8 cellular contexts compared by ENCODE assay signal in the genomic region with DNA sequence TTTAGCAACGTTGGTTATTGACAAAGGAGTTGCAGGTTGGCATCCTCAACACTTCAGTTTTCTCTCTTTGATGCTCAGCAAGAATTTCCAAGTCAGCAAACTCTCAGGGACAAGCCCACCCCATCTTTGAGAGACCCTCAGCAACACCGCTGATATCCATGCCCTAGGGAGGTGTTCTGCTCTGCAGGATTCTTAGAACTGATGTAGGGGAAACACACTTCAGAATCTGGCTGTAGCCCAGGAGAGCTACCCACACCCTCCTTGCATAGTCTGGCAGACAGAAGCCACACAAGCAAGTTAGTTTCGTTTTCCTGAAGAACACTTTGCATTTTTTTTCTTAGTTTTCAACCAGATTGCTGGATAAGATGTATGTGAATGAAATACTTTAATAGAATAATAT. TPM values are rescaled to one million over a fixed set of nuclear protein-coding genes. Genes with fewer than 3 reads are reported as not detected.
A peak's percentile ranks its signal among the peaks of the same experiment; 100 is the strongest.
DNase-seq lines count a peak whose midpoint lies in the region; ATAC-seq and TF ChIP-seq lines count a peak whose summit lies in the region.

No MANE protein-coding gene starts in this region.

- H3K4me1 ChIP-seq in duodenal mucosa (ENCODE audit: control insufficient read depth in 1 of 2, insufficient read depth in 2 of 2, low read length in 2 of 2): peaks cover 4 to 18% of the 10 kb centered on the region in 2 donors
- H3K4me1 ChIP-seq in transverse colon: peaks cover 0 to 29% (median 5%) of the 10 kb centered on the region in 4 donors

- no peak for TF ChIP-seq CTCF in WTC11 (IDR thresholded peaks at IDR 0.05)
- TF ChIP-seq CTCF in transverse colon (IDR thresholded peaks at IDR 0.05): no peak
- no peak for TF ChIP-seq CTCF in nephron progenitor cell (IDR thresholded peaks at IDR 0.05)

- H3K9me3 ChIP-seq in duodenal mucosa (ENCODE audit: control insufficient read depth in 1 of 2, low read length in 2 of 2): no peaks in the 10 kb centered on the region
- H3K9me3 ChIP-seq in transverse colon: no peaks in the 10 kb centered on the region

- no peaks in the 10 kb centered on the region for H3K27me3 ChIP-seq in duodenal mucosa (ENCODE audit: control insufficient read depth in 1 of 2, insufficient read depth in 2 of 2, low read length in 2 of 2)
- no peaks in the 10 kb centered on the region for H3K27me3 ChIP-seq in transverse colon

- H3K4me3 ChIP-seq in duodenal mucosa (ENCODE audit: low read depth in 1 of 2, low read length in 2 of 2) (peak overlapping the region; percentile 76 to 88), transverse colon (peak overlapping the region; percentile 17 to 53 (median 23))

- no peak for TF ChIP-seq EP300 in transverse colon (IDR thresholded peaks at IDR 0.05; ENCODE audit: low read depth)

- H3K4me3 Mint-ChIP-seq in WTC11 (no peak overlapping the region), nephron progenitor cell (no peak overlapping the region)
- H3K4me3 Mint-ChIP-seq in natural killer cell treated with Interleukin-12 subunit alpha and Interleukin-12 subunit beta and Interleukin-15 and Interleukin-18, amount 100 ng/mL, for 72 hours: peak overlapping the region; percentile 89

- TF ChIP-seq POLR2A in transverse colon (IDR thresholded peaks at IDR 0.05): no peak

- H3K9me3 Mint-ChIP-seq in WTC11 (no peaks in the 10 kb centered on the region), nephron progenitor cell (no peaks in the 10 kb centered on the region)
- peaks cover 5% of the 10 kb centered on the region for H3K9me3 Mint-ChIP-seq in natural killer cell treated with Interleukin-12 subunit alpha and Interleukin-12 subunit beta and Interleukin-15 and Interleukin-18, amount 100 ng/mL, for 72 hours

- H3K36me3 Mint-ChIP-seq in WTC11: no peaks in the 10 kb centered on the region
- peaks cover 25% of the 10 kb centered on the region for H3K36me3 Mint-ChIP-seq in natural killer cell treated with Interleukin-12 subunit alpha and Interleukin-12 subunit beta and Interleukin-15 and Interleukin-18, amount 100 ng/mL, for 72 hours
- no peaks in the 10 kb centered on the region for H3K36me3 Mint-ChIP-seq in nephron progenitor cell (ENCODE audit: low read depth)

- H3K27ac ChIP-seq in duodenal mucosa (ENCODE audit: low read depth, low read length) (no peak overlapping the region), transverse colon (peak overlapping the region; percentile 31 to 73 (median 56))

- CTCF ChIA-PET in WTC11 (lab: Charles Lee): no interaction called here

- peak; percentile 81 for ATAC-seq in GM19467 (IDR thresholded peaks at IDR 0.05; ENCODE audit: unreplicated experiment)
- peak; percentile 36 for ATAC-seq in WTC11
- ATAC-seq in natural killer cell treated with Interleukin-12 subunit alpha and Interleukin-12 subunit beta and Interleukin-15 and Interleukin-18, amount 100 ng/mL, for 72 hours: peak; percentile 81 to 89

- DNase-seq in DMS 273 (lab: John Stamatoyannopoulos, UW; ENCODE audit: unreplicated experiment): peak; percentile 73
- peak; percentile 52 for DNase-seq in HT1080 (ENCODE audit: low read depth)
- DNase-seq in WTC11 (ENCODE audit: low spot score): no peak
- no peak for DNase-seq in natural killer cell treated with Interleukin-12 subunit alpha and Interleukin-12 subunit beta and Interleukin-15 and Interleukin-18, amount 100 ng/mL, for 72 hours (ENCODE audit: low spot score)
- peak; percentile 47 for DNase-seq in transverse colon
- DNase-seq in nephron progenitor cell: no peak

- H3K9ac ChIP-seq in duodenal mucosa (ENCODE audit: low read depth in 1 of 2, low read length in 2 of 2): peak overlapping the region; percentile 40 to 55

- POLR2A ChIA-PET in WTC11 (lab: Charles Lee): no interaction called here

- in situ Hi-C loops in transverse colon (cut with MboI; ENCODE audit: low pct_ligation_motif_present in 1 of 4, low pct_unique_long_range_greater_than_20kb in 1 of 4, low sequenced_read_pairs in 3 of 4): no loop called here

- no peak overlapping the region for H3K27ac Mint-ChIP-seq in WTC11
- H3K27ac Mint-ChIP-seq in natural killer cell treated with Interleukin-12 subunit alpha and Interleukin-12 subunit beta and Interleukin-15 and Interleukin-18, amount 100 ng/mL, for 72 hours: peak overlapping the region; percentile 98 to 100
- no peak overlapping the region for H3K27ac Mint-ChIP-seq in nephron progenitor cell

- 0 to 2% methylated on average over 1 to 3 of the region's 3 CpGs for WGBS in transverse colon (ENCODE audit: low coverage in 1 of 2), 2 donors

- H3K27me3 Mint-ChIP-seq in WTC11 (ENCODE audit: low read depth) (no peaks in the 10 kb centered on the region; the same call in 1 of the 2 replicates), nephron progenitor cell (ENCODE audit: low read depth, poor library complexity) (peaks cover 10% of the 10 kb centered on the region)
- no peaks in the 10 kb centered on the region for H3K27me3 Mint-ChIP-seq in natural killer cell treated with Interleukin-12 subunit alpha and Interleukin-12 subunit beta and Interleukin-15 and Interleukin-18, amount 100 ng/mL, for 72 hours

- peaks cover 20 to 22% of the 10 kb centered on the region in 2 donors for H3K36me3 ChIP-seq in duodenal mucosa (ENCODE audit: control insufficient read depth in 1 of 2, insufficient read depth in 2 of 2, low read length in 2 of 2)
- H3K36me3 ChIP-seq in transverse colon: peaks cover 0 to 23% (median 2%) of the 10 kb centered on the region in 4 donors

- H3K4me1 Mint-ChIP-seq in WTC11: peaks cover 7% of the 10 kb centered on the region; the same call in 1 of the 2 replicates
- H3K4me1 Mint-ChIP-seq in natural killer cell treated with Interleukin-12 subunit alpha and Interleukin-12 subunit beta and Interleukin-15 and Interleukin-18, amount 100 ng/mL, for 72 hours (ENCODE audit: low read depth in 2 of 2): peaks cover 23 to 36% of the 10 kb centered on the region in 2 donors
- no peaks in the 10 kb centered on the region for H3K4me1 Mint-ChIP-seq in nephron progenitor cell

- intact Hi-C loops in transverse colon (cut with DNase I; ENCODE audit: low total_unique reads): no loop called here

TF ChIP-seq in WTC11, 78 proteins besides CTCF, POLR2A, EP300 and RAD21:
- TF ChIP-seq, protein P1, sequence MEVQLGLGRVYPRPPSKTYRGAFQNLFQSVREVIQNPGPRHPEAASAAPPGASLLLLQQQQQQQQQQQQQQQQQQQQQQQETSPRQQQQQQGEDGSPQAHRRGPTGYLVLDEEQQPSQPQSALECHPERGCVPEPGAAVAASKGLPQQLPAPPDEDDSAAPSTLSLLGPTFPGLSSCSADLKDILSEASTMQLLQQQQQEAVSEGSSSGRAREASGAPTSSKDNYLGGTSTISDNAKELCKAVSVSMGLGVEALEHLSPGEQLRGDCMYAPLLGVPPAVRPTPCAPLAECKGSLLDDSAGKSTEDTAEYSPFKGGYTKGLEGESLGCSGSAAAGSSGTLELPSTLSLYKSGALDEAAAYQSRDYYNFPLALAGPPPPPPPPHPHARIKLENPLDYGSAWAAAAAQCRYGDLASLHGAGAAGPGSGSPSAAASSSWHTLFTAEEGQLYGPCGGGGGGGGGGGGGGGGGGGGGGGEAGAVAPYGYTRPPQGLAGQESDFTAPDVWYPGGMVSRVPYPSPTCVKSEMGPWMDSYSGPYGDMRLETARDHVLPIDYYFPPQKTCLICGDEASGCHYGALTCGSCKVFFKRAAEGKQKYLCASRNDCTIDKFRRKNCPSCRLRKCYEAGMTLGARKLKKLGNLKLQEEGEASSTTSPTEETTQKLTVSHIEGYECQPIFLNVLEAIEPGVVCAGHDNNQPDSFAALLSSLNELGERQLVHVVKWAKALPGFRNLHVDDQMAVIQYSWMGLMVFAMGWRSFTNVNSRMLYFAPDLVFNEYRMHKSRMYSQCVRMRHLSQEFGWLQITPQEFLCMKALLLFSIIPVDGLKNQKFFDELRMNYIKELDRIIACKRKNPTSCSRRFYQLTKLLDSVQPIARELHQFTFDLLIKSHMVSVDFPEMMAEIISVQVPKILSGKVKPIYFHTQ (CRISPR knock-in tag; IDR thresholded peaks at IDR 0.05): no peak
- no peak for TF ChIP-seq SOX15 (CRISPR knock-in tag; IDR thresholded peaks at IDR 0.05)
- TF ChIP-seq ZNF416 (CRISPR knock-in tag; IDR thresholded peaks at IDR 0.05): no peak
- TF ChIP-seq, protein P2, sequence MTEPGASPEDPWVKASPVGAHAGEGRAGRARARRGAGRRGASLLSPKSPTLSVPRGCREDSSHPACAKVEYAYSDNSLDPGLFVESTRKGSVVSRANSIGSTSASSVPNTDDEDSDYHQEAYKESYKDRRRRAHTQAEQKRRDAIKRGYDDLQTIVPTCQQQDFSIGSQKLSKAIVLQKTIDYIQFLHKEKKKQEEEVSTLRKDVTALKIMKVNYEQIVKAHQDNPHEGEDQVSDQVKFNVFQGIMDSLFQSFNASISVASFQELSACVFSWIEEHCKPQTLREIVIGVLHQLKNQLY (CRISPR knock-in tag; IDR thresholded peaks at IDR 0.05): no peak
- no peak for TF ChIP-seq KAT7 (CRISPR knock-in tag; IDR thresholded peaks at IDR 0.05; ENCODE audit: borderline replicate concordance)

RNA-seq across cellular contexts. Expression of a gene that starts 0.8 kb away (rescaled TPM):
- 1.8 and 2.4 TPM in 2 replicates for total RNA-seq in HT1080 (2014; rRNA removed; shearing (Covaris generic))
- polyA plus RNA-seq in HT1080 (2015; cell fraction: cytosol; rRNA removed): 2.0 and 2.4 TPM in 2 replicates
- 8.3 and 8.7 TPM in 2 replicates for polyA plus RNA-seq in HT1080 (2015; cell fraction: nucleus; rRNA removed)
- total RNA-seq in WTC11 (2021) (0.15 to 0.23 TPM (median 0.21 TPM) in 3 replicates), transverse colon (10 to 100 TPM in 3 of 4 donors, 1 to 10 TPM in 1; 7.2 to 28.8 (median 16.4) TPM)
- 10 to 100 TPM; 30.7 to 45.6 TPM for total RNA-seq in natural killer cell treated with Interleukin-12 subunit alpha and Interleukin-12 subunit beta and Interleukin-15 and Interleukin-18, amount 100 ng/mL, for 72 hours

RNA-seq across cellular contexts. Expression of a gene that starts 29.6 kb away (rescaled TPM):
- total RNA-seq in HT1080 (2014; rRNA removed; shearing (Covaris generic)): 5.3 and 6.4 TPM in 2 replicates
- 2.6 and 3.4 TPM in 2 replicates for polyA plus RNA-seq in HT1080 (2015; cell fraction: cytosol; rRNA removed)
- 11.2 and 13.5 TPM in 2 replicates for polyA plus RNA-seq in HT1080 (2015; cell fraction: nucleus; rRNA removed)
- total RNA-seq in WTC11 (2021) (0.11 to 0.14 TPM (median 0.11 TPM) in 3 replicates), transverse colon (10 to 100 TPM in 3 of 4 donors, 1 to 10 TPM in 1; 2.6 to 25.6 (median 14.3) TPM)
- total RNA-seq in natural killer cell treated with Interleukin-12 subunit alpha and Interleukin-12 subunit beta and Interleukin-15 and Interleukin-18, amount 100 ng/mL, for 72 hours: 10 to 100 TPM; 15.3 to 27.3 TPM

Comparison
In these comparisons a context has a peak if more than half of its experiments do, and no peak if none do; other contexts are left out.
1. DNase-seq: peak in DMS 273 (single experiment), HT1080 (single experiment) and transverse colon (single experiment); none in WTC11 (single experiment), natural killer cell treated with Interleukin-12 subunit alpha and Interleukin-12 subunit beta and Interleukin-15 and Interleukin-18, amount 100 ng/mL, for 72 hours (single experiment) and nephron progenitor cell (single experiment).
2. H3K27ac Mint-ChIP-seq: peak in natural killer cell treated with Interleukin-12 subunit alpha and Interleukin-12 subunit beta and Interleukin-15 and Interleukin-18, amount 100 ng/mL, for 72 hours (2 of 2); none in WTC11 (single experiment) and nephron progenitor cell (single experiment).
3. Peak in every context shown above with its lines, with median percentiles within 50 percentile points of each other: ATAC-seq.